ENCODE assay signal across 1 cellular context in genomic region chr1:118396824-118397530, GRCh38.
TF ChIP-seq lines count a peak whose summit lies in the region.

No MANE protein-coding gene starts in this region.

TF ChIP-seq in K562, 482 proteins besides CTCF, POLR2A, EP300 and RAD21 (continued from another document):
- TF ChIP-seq, protein P1, sequence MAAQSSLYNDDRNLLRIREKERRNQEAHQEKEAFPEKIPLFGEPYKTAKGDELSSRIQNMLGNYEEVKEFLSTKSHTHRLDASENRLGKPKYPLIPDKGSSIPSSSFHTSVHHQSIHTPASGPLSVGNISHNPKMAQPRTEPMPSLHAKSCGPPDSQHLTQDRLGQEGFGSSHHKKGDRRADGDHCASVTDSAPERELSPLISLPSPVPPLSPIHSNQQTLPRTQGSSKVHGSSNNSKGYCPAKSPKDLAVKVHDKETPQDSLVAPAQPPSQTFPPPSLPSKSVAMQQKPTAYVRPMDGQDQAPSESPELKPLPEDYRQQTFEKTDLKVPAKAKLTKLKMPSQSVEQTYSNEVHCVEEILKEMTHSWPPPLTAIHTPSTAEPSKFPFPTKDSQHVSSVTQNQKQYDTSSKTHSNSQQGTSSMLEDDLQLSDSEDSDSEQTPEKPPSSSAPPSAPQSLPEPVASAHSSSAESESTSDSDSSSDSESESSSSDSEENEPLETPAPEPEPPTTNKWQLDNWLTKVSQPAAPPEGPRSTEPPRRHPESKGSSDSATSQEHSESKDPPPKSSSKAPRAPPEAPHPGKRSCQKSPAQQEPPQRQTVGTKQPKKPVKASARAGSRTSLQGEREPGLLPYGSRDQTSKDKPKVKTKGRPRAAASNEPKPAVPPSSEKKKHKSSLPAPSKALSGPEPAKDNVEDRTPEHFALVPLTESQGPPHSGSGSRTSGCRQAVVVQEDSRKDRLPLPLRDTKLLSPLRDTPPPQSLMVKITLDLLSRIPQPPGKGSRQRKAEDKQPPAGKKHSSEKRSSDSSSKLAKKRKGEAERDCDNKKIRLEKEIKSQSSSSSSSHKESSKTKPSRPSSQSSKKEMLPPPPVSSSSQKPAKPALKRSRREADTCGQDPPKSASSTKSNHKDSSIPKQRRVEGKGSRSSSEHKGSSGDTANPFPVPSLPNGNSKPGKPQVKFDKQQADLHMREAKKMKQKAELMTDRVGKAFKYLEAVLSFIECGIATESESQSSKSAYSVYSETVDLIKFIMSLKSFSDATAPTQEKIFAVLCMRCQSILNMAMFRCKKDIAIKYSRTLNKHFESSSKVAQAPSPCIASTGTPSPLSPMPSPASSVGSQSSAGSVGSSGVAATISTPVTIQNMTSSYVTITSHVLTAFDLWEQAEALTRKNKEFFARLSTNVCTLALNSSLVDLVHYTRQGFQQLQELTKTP (IDR thresholded peaks at IDR 0.05; ENCODE audit: low read depth in 1 of 2, partially characterized antibody in 2 of 2), result no peak
